Comparison of ENCODE assay signal across 31 cellular contexts in genomic region chr3:110015231-110015963, GRCh38.
DNase-seq lines count a peak whose midpoint lies in the region; ATAC-seq and TF ChIP-seq lines count a peak whose summit lies in the region.
"Had no signal": no experiment of that assay in that cellular context is flagged by ENCODE, and none has a peak within 500 bp of the region (broad histone marks: within the 10 kb centered on the region; RNA-seq: fewer than 3 reads in every experiment).

No MANE protein-coding gene starts in this region.

- H3K27ac Mint-ChIP-seq in activated CD8-positive, alpha-beta T cell treated with anti-CD3 and anti-CD28 coated beads for 36 hours, result no peak overlapping the region
- H3K27ac Mint-ChIP-seq in activated CD8-positive, alpha-beta T cell treated with anti-CD3 and anti-CD28 coated beads, Interleukin-2, amount 10 ng/mL, durations not matched to agents 7 days and 5 days, result no peak overlapping the region
- H3K27ac Mint-ChIP-seq in GM23338, result no peak overlapping the region
- H3K27ac Mint-ChIP-seq in activated naive CD8-positive, alpha-beta T cell treated with anti-CD3 and anti-CD28 coated beads for 36 hours, result peak overlapping the region; percentile 42
- no peak overlapping the region for H3K27ac Mint-ChIP-seq in stimulated activated effector memory CD8-positive, alpha-beta T cell treated with anti-CD3 and anti-CD28 coated beads, Interleukin-12 subunit alpha, Interleukin-12 subunit beta, amount 100 ng/mL, for 72 hours
- H3K27ac Mint-ChIP-seq: activated CD4-positive, alpha-beta T cell treated with anti-CD3 and anti-CD28 coated beads for 36 hours; activated naive CD8-positive, alpha-beta T cell treated with anti-CD3 and anti-CD28 coated beads, Interleukin-2, amount 10 ng/mL, durations not matched to agents 7 days and 5 days; HFFc6 had no signal

- in situ Hi-C loops in G401 (cut with HindIII; ENCODE audit: low sequenced_read_pairs), result no loop called here

- TF ChIP-seq CTCF in activated CD8-positive, alpha-beta T cell treated with anti-CD3 and anti-CD28 coated beads for 36 hours (IDR thresholded peaks at IDR 0.05), result no peak
- TF ChIP-seq CTCF in GM23338 (conservative IDR thresholded peaks at IDR 0.05; ENCODE audit: low read depth in 2 of 2) (no peak), left lung (IDR thresholded peaks at IDR 0.05) (no peak)

- no peaks in the 10 kb centered on the region for H3K79me2 ChIP-seq in GM23338 (replicated peaks; ENCODE audit: insufficient read depth)
- H3K79me2 ChIP-seq: parathyroid adenoma had no signal

- peaks cover 15% of the 10 kb centered on the region for H3K4me1 Mint-ChIP-seq in activated CD8-positive, alpha-beta T cell treated with anti-CD3 and anti-CD28 coated beads for 36 hours (ENCODE audit: low read depth)
- no peaks in the 10 kb centered on the region for H3K4me1 Mint-ChIP-seq in activated CD8-positive, alpha-beta T cell treated with anti-CD3 and anti-CD28 coated beads, Interleukin-2, amount 10 ng/mL, durations not matched to agents 7 days and 5 days (ENCODE audit: low read depth)
- peaks cover 42% of the 10 kb centered on the region for H3K4me1 Mint-ChIP-seq in GM23338
- H3K4me1 Mint-ChIP-seq in activated naive CD8-positive, alpha-beta T cell treated with anti-CD3 and anti-CD28 coated beads for 36 hours, result peaks cover 8% of the 10 kb centered on the region
- H3K4me1 Mint-ChIP-seq in stimulated activated effector memory CD8-positive, alpha-beta T cell treated with anti-CD3 and anti-CD28 coated beads, Interleukin-12 subunit alpha, Interleukin-12 subunit beta, amount 100 ng/mL, for 72 hours, result peaks cover 12% of the 10 kb centered on the region

- H3K4me3 ChIP-seq in GM23338, result no peak overlapping the region
- no peak overlapping the region for H3K4me3 ChIP-seq in left lung
- H3K4me3 ChIP-seq: colonic mucosa, left ventricle myocardium inferior, PC-9, smooth muscle cell, vagina had no signal

- peaks cover 2% of the 10 kb centered on the region for H3K9me3 Mint-ChIP-seq in activated CD8-positive, alpha-beta T cell treated with anti-CD3 and anti-CD28 coated beads for 36 hours
- no peaks in the 10 kb centered on the region for H3K9me3 Mint-ChIP-seq in activated CD8-positive, alpha-beta T cell treated with anti-CD3 and anti-CD28 coated beads, Interleukin-2, amount 10 ng/mL, durations not matched to agents 7 days and 5 days (ENCODE audit: insufficient read depth)
- peaks cover 11% of the 10 kb centered on the region for H3K9me3 Mint-ChIP-seq in GM23338
- peaks cover 3% of the 10 kb centered on the region for H3K9me3 Mint-ChIP-seq in activated naive CD8-positive, alpha-beta T cell treated with anti-CD3 and anti-CD28 coated beads for 36 hours
- peaks cover 2% of the 10 kb centered on the region for H3K9me3 Mint-ChIP-seq in stimulated activated effector memory CD8-positive, alpha-beta T cell treated with anti-CD3 and anti-CD28 coated beads, Interleukin-12 subunit alpha, Interleukin-12 subunit beta, amount 100 ng/mL, for 72 hours
- H3K9me3 Mint-ChIP-seq: HFFc6 had no signal

- POLR2A ChIA-PET in activated CD8-positive, alpha-beta T cell treated with anti-CD3 and anti-CD28 coated beads for 36 hours (lab: Charles Lee), result no interaction called here
- POLR2A ChIA-PET in activated CD8-positive, alpha-beta T cell treated with anti-CD3 and anti-CD28 coated beads, Interleukin-2, amount 10 ng/mL, durations not matched to agents 7 days and 5 days (lab: Charles Lee), result no interaction called here

- peak; percentile 3 for DNase-seq in activated CD8-positive, alpha-beta T cell treated with anti-CD3 and anti-CD28 coated beads for 36 hours
- no peak for DNase-seq in activated CD8-positive, alpha-beta T cell treated with anti-CD3 and anti-CD28 coated beads, Interleukin-2, amount 10 ng/mL, durations not matched to agents 7 days and 5 days
- no peak for DNase-seq in GM23338 (ENCODE audit: low spot score)
- no peak for DNase-seq in activated naive CD8-positive, alpha-beta T cell treated with anti-CD3 and anti-CD28 coated beads for 36 hours
- DNase-seq in stimulated activated effector memory CD8-positive, alpha-beta T cell treated with anti-CD3 and anti-CD28 coated beads, Interleukin-12 subunit alpha, Interleukin-12 subunit beta, amount 100 ng/mL, for 72 hours (ENCODE audit: low spot score in 2 of 2), result no peak
- no peak for DNase-seq in G401 (ENCODE audit: low spot score)
- DNase-seq in left lung, result no peak
- DNase-seq: activated CD4-positive, alpha-beta T cell treated with anti-CD3 and anti-CD28 coated beads for 36 hours; activated effector memory CD4-positive, alpha-beta T cell treated with anti-CD3 and anti-CD28 coated beads, Interleukin-2, amount 50 U/mL, for 16 hours; activated naive CD8-positive, alpha-beta T cell treated with anti-CD3 and anti-CD28 coated beads, Interleukin-2, amount 10 ng/mL, durations not matched to agents 7 days and 5 days; colonic mucosa; effector memory CD4-positive, alpha-beta T cell; erythroblast; glutamatergic neuron; HFFc6; islet precursor cell; left ventricle myocardium inferior; mesenchymal stem cell; NCI-H1436; NCI-H2081; NCI-H2227 treated with DMSO at 0.1 percent for 48 hours; NCI-H526; stimulated activated naive CD4-positive, alpha-beta T cell treated with Interleukin-2 at 50 U/mL for 16 hours had no signal

- H3K27me3 ChIP-seq in GM23338 (ENCODE audit: insufficient read depth), result no peaks in the 10 kb centered on the region
- no peaks in the 10 kb centered on the region for H3K27me3 ChIP-seq in left lung
- H3K27me3 ChIP-seq: ascending aorta, colonic mucosa, vagina had no signal

- peak overlapping the region; percentile 39; the same call in 1 of the 2 replicates for H3K27ac ChIP-seq in GM23338 (ENCODE audit: low read depth)
- no peak overlapping the region for H3K27ac ChIP-seq in left lung
- H3K27ac ChIP-seq: ascending aorta, colonic mucosa, KMS-11, left ventricle myocardium inferior, parathyroid adenoma, PC-9, thoracic aorta, vagina had no signal

- no peak overlapping the region for H3K4me2 ChIP-seq in GM23338
- H3K4me2 ChIP-seq: KMS-11, PC-9, smooth muscle cell had no signal

- no peaks in the 10 kb centered on the region for H3F3A ChIP-seq in GM23338 (replicated peaks; ENCODE audit: low read depth)

- no peaks in the 10 kb centered on the region for H4K20me1 ChIP-seq in GM23338 (replicated peaks; ENCODE audit: insufficient read depth)

- intact Hi-C loops in activated CD8-positive, alpha-beta T cell treated with anti-CD3 and anti-CD28 coated beads for 36 hours (cut with micrococcal nuclease), result no loop called here
- intact Hi-C loops in left lung (cut with DNase I), result no loop called here

- CTCF ChIA-PET in activated CD8-positive, alpha-beta T cell treated with anti-CD3 and anti-CD28 coated beads for 36 hours (lab: Charles Lee), result no interaction called here
- CTCF ChIA-PET in activated CD8-positive, alpha-beta T cell treated with anti-CD3 and anti-CD28 coated beads, Interleukin-2, amount 10 ng/mL, durations not matched to agents 7 days and 5 days (lab: Charles Lee), result no interaction called here

- H3K4me1 ChIP-seq in GM23338 (ENCODE audit: insufficient read depth), result peaks cover 42% of the 10 kb centered on the region
- H3K4me1 ChIP-seq in left lung, result no peaks in the 10 kb centered on the region
- H3K4me1 ChIP-seq: ascending aorta, colonic mucosa, parathyroid adenoma, vagina had no signal

- peaks cover 0 to 5% of the 10 kb centered on the region in 2 donors for H3K9me3 ChIP-seq in left lung
- H3K9me3 ChIP-seq: ascending aorta, colonic mucosa, thoracic aorta, vagina had no signal

- H3K9me2 ChIP-seq in GM23338 (ENCODE audit: insufficient read depth), result no peaks in the 10 kb centered on the region

- no peaks in the 10 kb centered on the region for H3K36me3 Mint-ChIP-seq in activated CD8-positive, alpha-beta T cell treated with anti-CD3 and anti-CD28 coated beads for 36 hours (ENCODE audit: low read depth)
- no peaks in the 10 kb centered on the region for H3K36me3 Mint-ChIP-seq in activated CD8-positive, alpha-beta T cell treated with anti-CD3 and anti-CD28 coated beads, Interleukin-2, amount 10 ng/mL, durations not matched to agents 7 days and 5 days (ENCODE audit: low read depth)
- peaks cover 8% of the 10 kb centered on the region for H3K36me3 Mint-ChIP-seq in GM23338 (ENCODE audit: low read depth)
- peaks cover 4% of the 10 kb centered on the region for H3K36me3 Mint-ChIP-seq in activated naive CD8-positive, alpha-beta T cell treated with anti-CD3 and anti-CD28 coated beads for 36 hours
- H3K36me3 Mint-ChIP-seq in stimulated activated effector memory CD8-positive, alpha-beta T cell treated with anti-CD3 and anti-CD28 coated beads, Interleukin-12 subunit alpha, Interleukin-12 subunit beta, amount 100 ng/mL, for 72 hours, result no peaks in the 10 kb centered on the region
- H3K36me3 Mint-ChIP-seq: activated naive CD8-positive, alpha-beta T cell treated with anti-CD3 and anti-CD28 coated beads, Interleukin-2, amount 10 ng/mL, durations not matched to agents 7 days and 5 days had no signal

- H2AFZ ChIP-seq in GM23338, result no peak overlapping the region
- H2AFZ ChIP-seq: parathyroid adenoma, PC-9 had no signal

- ATAC-seq in activated CD8-positive, alpha-beta T cell treated with anti-CD3 and anti-CD28 coated beads for 36 hours, result no peak
- ATAC-seq in activated CD8-positive, alpha-beta T cell treated with anti-CD3 and anti-CD28 coated beads, Interleukin-2, amount 10 ng/mL, durations not matched to agents 7 days and 5 days, result no peak
- ATAC-seq in GM23338 (no peak), left lung (no peak), GM21423 (IDR thresholded peaks at IDR 0.05; ENCODE audit: unreplicated experiment) (no peak)
- peak; percentile 84 for ATAC-seq in stimulated activated effector memory CD8-positive, alpha-beta T cell treated with anti-CD3 and anti-CD28 coated beads, Interleukin-12 subunit alpha, Interleukin-12 subunit beta, amount 100 ng/mL, for 72 hours
- ATAC-seq: activated CD4-positive, alpha-beta T cell treated with anti-CD3 and anti-CD28 coated beads for 36 hours had no signal

- H3K36me3 ChIP-seq in GM23338 (ENCODE audit: insufficient read depth) (no peaks in the 10 kb centered on the region), left lung (no peaks in the 10 kb centered on the region)
- H3K36me3 ChIP-seq: ascending aorta, colonic mucosa, left ventricle myocardium inferior, thoracic aorta, vagina had no signal

- peaks cover 1% of the 10 kb centered on the region for H3K27me3 Mint-ChIP-seq in activated CD8-positive, alpha-beta T cell treated with anti-CD3 and anti-CD28 coated beads for 36 hours
- H3K27me3 Mint-ChIP-seq in activated CD8-positive, alpha-beta T cell treated with anti-CD3 and anti-CD28 coated beads, Interleukin-2, amount 10 ng/mL, durations not matched to agents 7 days and 5 days (ENCODE audit: low read depth), result no peaks in the 10 kb centered on the region
- peaks cover 1% of the 10 kb centered on the region for H3K27me3 Mint-ChIP-seq in GM23338 (ENCODE audit: insufficient read depth, low read depth, poor library complexity)
- H3K27me3 Mint-ChIP-seq in activated naive CD8-positive, alpha-beta T cell treated with anti-CD3 and anti-CD28 coated beads for 36 hours, result no peaks in the 10 kb centered on the region
- H3K27me3 Mint-ChIP-seq: activated naive CD8-positive, alpha-beta T cell treated with anti-CD3 and anti-CD28 coated beads, Interleukin-2, amount 10 ng/mL, durations not matched to agents 7 days and 5 days had no signal

- no peak overlapping the region for H3K4me3 Mint-ChIP-seq in activated CD8-positive, alpha-beta T cell treated with anti-CD3 and anti-CD28 coated beads for 36 hours
- no peak overlapping the region for H3K4me3 Mint-ChIP-seq in activated CD8-positive, alpha-beta T cell treated with anti-CD3 and anti-CD28 coated beads, Interleukin-2, amount 10 ng/mL, durations not matched to agents 7 days and 5 days
- H3K4me3 Mint-ChIP-seq in GM23338, result no peak overlapping the region
- no peak overlapping the region for H3K4me3 Mint-ChIP-seq in activated naive CD8-positive, alpha-beta T cell treated with anti-CD3 and anti-CD28 coated beads for 36 hours
- H3K4me3 Mint-ChIP-seq in stimulated activated effector memory CD8-positive, alpha-beta T cell treated with anti-CD3 and anti-CD28 coated beads, Interleukin-12 subunit alpha, Interleukin-12 subunit beta, amount 100 ng/mL, for 72 hours, result no peak overlapping the region
- H3K4me3 Mint-ChIP-seq: activated CD4-positive, alpha-beta T cell treated with anti-CD3 and anti-CD28 coated beads for 36 hours; activated naive CD8-positive, alpha-beta T cell treated with anti-CD3 and anti-CD28 coated beads, Interleukin-2, amount 10 ng/mL, durations not matched to agents 7 days and 5 days had no signal
